In genomic region chr5:176470539-176470938, GRCh38 we compare ENCODE assay signal across 17 cellular contexts. TPM values are rescaled to one million over a fixed set of nuclear protein-coding genes. Genes with fewer than 3 reads are reported as not detected.
DNase-seq lines count a peak whose midpoint lies in the region; ATAC-seq and TF ChIP-seq lines count a peak whose summit lies in the region.
"Had no signal": no experiment of that assay in that cellular context is flagged by ENCODE, and none has a peak within 500 bp of the region (broad histone marks: within the 10 kb centered on the region; RNA-seq: fewer than 3 reads in every experiment).

No MANE protein-coding gene starts in this region.

- no peak overlapping the region for H3K14ac ChIP-seq in IMR-90 (replicated peaks; ENCODE audit: low read depth, low read length)

- peaks cover 6% of the 10 kb centered on the region for H3K9me1 ChIP-seq in IMR-90 (ENCODE audit: insufficient read depth, low read length)

- peaks cover 23% of the 10 kb centered on the region for H3K36me3 Mint-ChIP-seq in effector memory CD8-positive, alpha-beta T cell (ENCODE audit: insufficient read depth)

- ATAC-seq in IMR-90 (ENCODE audit: low read depth) (no peak), PC-3 (peak; percentile 23; the same call in 1 of the 2 replicates), GM18511 (IDR thresholded peaks at IDR 0.05; ENCODE audit: unreplicated experiment) (no peak)
- no peak for ATAC-seq in effector memory CD8-positive, alpha-beta T cell (replicated peaks)
- ATAC-seq: GM23338, HCT116 had no signal

- H4K8ac ChIP-seq in IMR-90 (ENCODE audit: low read depth in 2 of 2, low read length in 2 of 2) = no peak overlapping the region

- DNase-seq in IMR-90 = peak; percentile 12
- no peak for DNase-seq in PC-3
- DNase-seq in effector memory CD8-positive, alpha-beta T cell = no peak
- no peak for DNase-seq in activated CD8-positive, alpha-beta memory T cell treated with anti-CD3 and anti-CD28 coated beads, Interleukin-2, amount 50 U/mL, for 48 hours
- no peak for DNase-seq in GM20000 (ENCODE audit: low spot score)
- DNase-seq: C1 segment of cervical spinal cord; Calu3; CD4-positive, alpha-beta memory T cell; COR-L47; DMS53; DMS79 treated with DMSO at 0.1 percent for 48 hours; GF-D8; H9; HFFc6 had no signal

- H2BK5ac ChIP-seq in IMR-90 (ENCODE audit: low read depth, low read length, poor library complexity, severe bottlenecking) = no peak overlapping the region

- H3K4ac ChIP-seq in IMR-90 (ENCODE audit: low read depth, low read length) = no peak overlapping the region

- dilution Hi-C loops in IMR-90 (cut with HindIII; ENCODE audit: low sequenced_read_pairs, unreplicated experiment) = no loop called here

- H2BK120ac ChIP-seq in IMR-90 (ENCODE audit: low read depth, low read length) = no peak overlapping the region

- no peak for TF ChIP-seq RAD21 in IMR-90 (IDR thresholded peaks at IDR 0.05; ENCODE audit: low read length)

- H3K9me2 ChIP-seq in PC-3 (replicated peaks; ENCODE audit: low read length) = no peaks in the 10 kb centered on the region

- no peak overlapping the region for H4K5ac ChIP-seq in IMR-90 (ENCODE audit: low read depth, low read length)

- H2AK5ac ChIP-seq in IMR-90 (ENCODE audit: low read depth, low read length) = no peak overlapping the region

- H3K27me3 ChIP-seq in IMR-90 (ENCODE audit: control insufficient read depth, insufficient read depth, low read length) (no peaks in the 10 kb centered on the region), PC-3 (ENCODE audit: low read length) (no peaks in the 10 kb centered on the region)

- H3K9me3 ChIP-seq in IMR-90 (ENCODE audit: control insufficient read depth, insufficient read depth, low read length) (no peaks in the 10 kb centered on the region), PC-3 (ENCODE audit: low read length) (no peaks in the 10 kb centered on the region)

- no peaks in the 10 kb centered on the region for H3F3A ChIP-seq in PC-3 (ENCODE audit: low read length, unreplicated experiment)

- no peaks in the 10 kb centered on the region for H3K9me3 Mint-ChIP-seq in effector memory CD8-positive, alpha-beta T cell
- H3K9me3 Mint-ChIP-seq: GM23338, H9, HFFc6 had no signal

- no peak overlapping the region for H3K18ac ChIP-seq in IMR-90 (ENCODE audit: low read depth, low read length)

- H2AK9ac ChIP-seq in IMR-90 (replicated peaks; ENCODE audit: low read depth, low read length, poor library complexity) = no peak overlapping the region

- H3K79me2 ChIP-seq in PC-3 (ENCODE audit: low read length) = peaks cover 81% of the 10 kb centered on the region

- CTCF ChIA-PET in IMR-90 (lab: Yijun Ruan, JAX) (no interaction called here), PC-3 (lab: Charles Lee) (no interaction called here)

- intact Hi-C loops in IMR-90 (cut with micrococcal nuclease) (no loop called here), PC-3 (cut with micrococcal nuclease) (no loop called here)

- H4K91ac ChIP-seq in IMR-90 (ENCODE audit: insufficient read depth, low read depth, low read length) = no peak overlapping the region

- no peak overlapping the region for H3K56ac ChIP-seq in IMR-90 (ENCODE audit: extremely low read depth, insufficient read depth, low read length)

- H3K23ac ChIP-seq in IMR-90 (ENCODE audit: low read depth, low read length) = no peak overlapping the region

- POLR2A ChIA-PET in IMR-90 (lab: Charles Lee; ENCODE audit: unreplicated experiment) = no interaction called here
- POLR2A ChIA-PET in PC-3 (lab: Charles Lee; ENCODE audit: unreplicated experiment) = no interaction called here

- H4K20me1 ChIP-seq in IMR-90 (ENCODE audit: insufficient read depth, low read length) (peaks cover 35% of the 10 kb centered on the region), PC-3 (ENCODE audit: low read length) (0 out of 2 replicates have a peak, but pooled peaks cover 10% of the 10 kb centered on the region)

- peaks cover 20 to 69% of the 10 kb centered on the region in 2 experiments for H3K79me1 ChIP-seq in IMR-90 (ENCODE audit: low read depth in 1 of 2, low read length in 2 of 2)

- peaks cover 1% of the 10 kb centered on the region; the same call in 1 of the 2 replicates for H3K36me3 ChIP-seq in IMR-90 (ENCODE audit: control insufficient read depth, insufficient read depth, low read length)
- peaks cover 7% of the 10 kb centered on the region for H3K36me3 ChIP-seq in PC-3 (ENCODE audit: low read depth, low read length)

- no peak for TF ChIP-seq POLR2A in IMR-90 (IDR thresholded peaks at IDR 0.05; ENCODE audit: low read depth, low read length)

- in situ Hi-C loops in IMR-90 (cut with MboI; ENCODE audit: low sequenced_read_pairs) = no loop called here

- H3K4me3 ChIP-seq in IMR-90 (ENCODE audit: insufficient read depth, low read depth, low read length) = no peak overlapping the region
- H3K4me3 ChIP-seq in PC-3 (ENCODE audit: low read length) = no peak overlapping the region
- H3K4me3 ChIP-seq: GM23338 had no signal

- H3K27ac ChIP-seq in IMR-90 (ENCODE audit: insufficient read depth, low read length) (no peak overlapping the region), PC-3 (ENCODE audit: low read length) (no peak overlapping the region)

- peaks cover 12 to 46% of the 10 kb centered on the region in 2 donors for H3K4me1 Mint-ChIP-seq in effector memory CD8-positive, alpha-beta T cell (ENCODE audit: low read depth in 2 of 2)
- H3K4me1 Mint-ChIP-seq: H9 had no signal

- H3K4me3 Mint-ChIP-seq in effector memory CD8-positive, alpha-beta T cell = no peak overlapping the region
- H3K4me3 Mint-ChIP-seq: CD4-positive, alpha-beta memory T cell; GM23338; H9; HFFc6 had no signal

- WGBS in IMR-90 (ENCODE audit: extremely low coverage in 2 of 2, insufficient read length in 1 of 2), 2 experiments = no CpG with 5 or more reads among the region's 4 CpGs

- peaks cover 10% of the 10 kb centered on the region for H3K4me1 ChIP-seq in IMR-90 (ENCODE audit: control insufficient read depth, insufficient read depth, low read length)
- peaks cover 25% of the 10 kb centered on the region for H3K4me1 ChIP-seq in PC-3 (ENCODE audit: insufficient read depth, low read length)

- no peak overlapping the region for H2BK15ac ChIP-seq in IMR-90 (ENCODE audit: low read depth, low read length)

- H3K4me2 ChIP-seq in IMR-90 (ENCODE audit: low read depth, low read length) (no peak overlapping the region), PC-3 (ENCODE audit: low read length) (no peak overlapping the region)
- H3K4me2 ChIP-seq: GM23338 had no signal

- TF ChIP-seq CTCF in IMR-90 (conservative IDR thresholded peaks at IDR 0.05; ENCODE audit: low read depth, low read length) (no peak), PC-3 (conservative IDR thresholded peaks at IDR 0.05; ENCODE audit: low read depth, low read length) (no peak), GM20000 (IDR thresholded peaks at IDR 0.05; ENCODE audit: extremely low read depth, missing control alignments) (no peak)

- H3K27ac Mint-ChIP-seq in effector memory CD8-positive, alpha-beta T cell = peak overlapping the region; percentile 1 to 66
- H3K27ac Mint-ChIP-seq: GM23338, HFFc6 had no signal

- H2AFZ ChIP-seq in IMR-90 (replicated peaks; ENCODE audit: low read length, poor library complexity) (no peak overlapping the region), PC-3 (ENCODE audit: low read length) (no peak overlapping the region)
- H2AFZ ChIP-seq: GM23338 had no signal

- H3K27me3 Mint-ChIP-seq in effector memory CD8-positive, alpha-beta T cell = no peaks in the 10 kb centered on the region
- H3K27me3 Mint-ChIP-seq: CD4-positive, alpha-beta memory T cell had no signal

- H2BK20ac ChIP-seq in IMR-90 (ENCODE audit: low read depth, low read length) = no peak overlapping the region

- BruUV-seq in IMR-90 (replicated peaks; lab: Mats Ljungman, UMichigan) (no TSS peak), PC-3 (replicated peaks; lab: Mats Ljungman, UMichigan) (no TSS peak)

- H3K9ac ChIP-seq in IMR-90 (ENCODE audit: low read depth, low read length) (no peak overlapping the region), PC-3 (ENCODE audit: low read length) (no peak overlapping the region)

TF ChIP-seq in IMR-90, 13 proteins besides CTCF, POLR2A, EP300 and RAD21 (continues in another document):
- TF ChIP-seq SMC3 (IDR thresholded peaks at IDR 0.05; ENCODE audit: low read depth, low read length) (no peak), BHLHE40 (IDR thresholded peaks at IDR 0.05; ENCODE audit: low read depth, low read length) (no peak), MAFK (IDR thresholded peaks at IDR 0.05; ENCODE audit: low read depth, low read length) (no peak), RFX5 (IDR thresholded peaks at IDR 0.05; ENCODE audit: low read depth, low read length) (no peak), CEBPB (IDR thresholded peaks at IDR 0.05; ENCODE audit: low read depth, low read length) (no peak), NFE2L2 (IDR thresholded peaks at IDR 0.05; ENCODE audit: low read depth, low read length) (no peak), CHD1 (IDR thresholded peaks at IDR 0.05; ENCODE audit: low read depth, low read length) (no peak), MAZ (IDR thresholded peaks at IDR 0.05; ENCODE audit: borderline replicate concordance, low read depth, low read length) (no peak), MXI1 (IDR thresholded peaks at IDR 0.05; ENCODE audit: borderline replicate concordance, low read depth, low read length) (no peak), FOS (IDR thresholded peaks at IDR 0.05; ENCODE audit: low read depth, low read length) (no peak)
- TF ChIP-seq, protein P1, sequence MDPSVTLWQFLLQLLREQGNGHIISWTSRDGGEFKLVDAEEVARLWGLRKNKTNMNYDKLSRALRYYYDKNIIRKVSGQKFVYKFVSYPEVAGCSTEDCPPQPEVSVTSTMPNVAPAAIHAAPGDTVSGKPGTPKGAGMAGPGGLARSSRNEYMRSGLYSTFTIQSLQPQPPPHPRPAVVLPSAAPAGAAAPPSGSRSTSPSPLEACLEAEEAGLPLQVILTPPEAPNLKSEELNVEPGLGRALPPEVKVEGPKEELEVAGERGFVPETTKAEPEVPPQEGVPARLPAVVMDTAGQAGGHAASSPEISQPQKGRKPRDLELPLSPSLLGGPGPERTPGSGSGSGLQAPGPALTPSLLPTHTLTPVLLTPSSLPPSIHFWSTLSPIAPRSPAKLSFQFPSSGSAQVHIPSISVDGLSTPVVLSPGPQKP (IDR thresholded peaks at IDR 0.05; ENCODE audit: borderline replicate concordance, low read depth, low read length) = no peak

RNA-seq across cellular contexts. Expression of gene FAF2, which starts 22.4 kb away (rescaled TPM):
- 47.0 and 50.3 TPM in 2 replicates for total RNA-seq in IMR-90 (2012; rRNA removed)
- polyA plus RNA-seq in IMR-90 (2012; rRNA removed) = 31.3 and 32.9 TPM in 2 replicates
- 10.3 and 16.1 TPM in 2 replicates for polyA plus RNA-seq in IMR-90 (2012; cell fraction: cytosol; rRNA removed)
- 9.4 and 41.3 TPM in 2 replicates for polyA plus RNA-seq in IMR-90 (2012; cell fraction: nucleus; rRNA removed; ENCODE audit: low replicate concordance)
- 51.4 TPM in 2 replicates for total RNA-seq in PC-3 (2014; rRNA removed)

RNA-seq across cellular contexts. Expression of gene CLTB, which starts 54.2 kb away (rescaled TPM):
- total RNA-seq in IMR-90 (2012; rRNA removed) = 87.6 and 122 TPM in 2 replicates
- polyA plus RNA-seq in IMR-90 (2012; rRNA removed) = 99.9 and 133 TPM in 2 replicates
- polyA plus RNA-seq in IMR-90 (2012; cell fraction: cytosol; rRNA removed) = 126 and 155 TPM in 2 replicates
- polyA plus RNA-seq in IMR-90 (2012; cell fraction: nucleus; rRNA removed; ENCODE audit: low replicate concordance) = 82.7 and 83.9 TPM in 2 replicates
- total RNA-seq in PC-3 (2014; rRNA removed) = 354 and 460 TPM in 2 replicates
